ENCODE assay signal across 9 cellular contexts in genomic region chr1:24149854-24150227, GRCh38. TPM values are rescaled to one million over a fixed set of nuclear protein-coding genes. Genes with fewer than 3 reads are reported as not detected.
DNase-seq lines count a peak whose midpoint lies in the region; TF ChIP-seq lines count a peak whose summit lies in the region.
"Had no signal": no experiment of that assay in that cellular context is flagged by ENCODE, and none has a peak within 500 bp of the region (broad histone marks: within the 10 kb centered on the region; RNA-seq: fewer than 3 reads in every experiment).

No MANE protein-coding gene starts in this region.

- no peaks in the 10 kb centered on the region for H3K9me3 ChIP-seq in SJCRH30 (replicated peaks)
- H3K9me3 ChIP-seq in sigmoid colon = no peaks in the 10 kb centered on the region

- H3K4me3 ChIP-seq in fibroblast of the aortic adventitia (ENCODE audit: low read depth, low read length) (peak overlapping the region; percentile 19), SJCRH30 (no peak overlapping the region), sigmoid colon (no peak overlapping the region)

- H3K27me3 Mint-ChIP-seq in activated CD4-positive, alpha-beta T cell treated with anti-CD3 and anti-CD28 coated beads, Interleukin-2, amount 10 ng/mL, durations not matched to agents 24 days and 14 days = peaks cover 35% of the 10 kb centered on the region

- TF ChIP-seq EP300 in sigmoid colon (IDR thresholded peaks at IDR 0.05) = no peak

- intact Hi-C loops in activated CD4-positive, alpha-beta T cell treated with anti-CD3 and anti-CD28 coated beads, Interleukin-2, amount 10 ng/mL, durations not matched to agents 24 days and 14 days (cut with micrococcal nuclease) = loop anchor here (1.0 to 2.0 kb wide), 4 partner anchors 43 to 485 kb away; no protein-coding TSS in a partner anchor
- intact Hi-C loops in posterior vena cava (cut with DNase I) (no loop called here), sigmoid colon (cut with DNase I) (no loop called here)

- H3K27me3 ChIP-seq in SJCRH30 (peaks cover 15% of the 10 kb centered on the region), sigmoid colon (peaks cover 3 to 33% (median 3%) of the 10 kb centered on the region in 3 donors)

- peak overlapping the region; percentile 74 for H3K4me3 Mint-ChIP-seq in activated CD4-positive, alpha-beta T cell treated with anti-CD3 and anti-CD28 coated beads, Interleukin-2, amount 10 ng/mL, durations not matched to agents 24 days and 14 days

- peaks cover 15% of the 10 kb centered on the region for H3K4me1 Mint-ChIP-seq in activated CD4-positive, alpha-beta T cell treated with anti-CD3 and anti-CD28 coated beads, Interleukin-2, amount 10 ng/mL, durations not matched to agents 24 days and 14 days

- no peaks in the 10 kb centered on the region for H3K9me3 Mint-ChIP-seq in activated CD4-positive, alpha-beta T cell treated with anti-CD3 and anti-CD28 coated beads, Interleukin-2, amount 10 ng/mL, durations not matched to agents 24 days and 14 days

- WGBS in sigmoid colon, 2 donors = 18 to 69% methylated on average over 6 of the region's 6 CpGs

- no peaks in the 10 kb centered on the region for H3K4me1 ChIP-seq in SJCRH30
- peaks cover 0 to 10% (median 7%) of the 10 kb centered on the region in 4 donors for H3K4me1 ChIP-seq in sigmoid colon

- H3K36me3 ChIP-seq in SJCRH30 (no peaks in the 10 kb centered on the region), sigmoid colon (no peaks in the 10 kb centered on the region)

- no peak for TF ChIP-seq POLR2A in sigmoid colon (IDR thresholded peaks at IDR 0.05)

- DNase-seq in HT1080 (ENCODE audit: low read depth) (peak; percentile 81), fibroblast of the aortic adventitia (ENCODE audit: low read depth) (peak; percentile 81), posterior vena cava (ENCODE audit: low spot score) (no peak), KG1 (lab: John Stamatoyannopoulos, UW) (no peak), SJCRH30 (no peak), sigmoid colon (no peak)
- DNase-seq in activated CD4-positive, alpha-beta T cell treated with anti-CD3 and anti-CD28 coated beads, Interleukin-2, amount 10 ng/mL, durations not matched to agents 24 days and 14 days = peak; percentile 63
- peak; percentile 71 for DNase-seq in stimulated activated CD4-positive, alpha-beta T cell treated with anti-CD3 and anti-CD28 coated beads, Interleukin-1b, Interleukin-23, amount 100 ng/mL, for 48 hours

- TF ChIP-seq CTCF in fibroblast of the aortic adventitia (IDR thresholded peaks at IDR 0.05; ENCODE audit: insufficient read depth, low read length) = no peak
- TF ChIP-seq CTCF in sigmoid colon (IDR thresholded peaks at IDR 0.05) = no peak

- H3K27ac ChIP-seq in SJCRH30 (no peak overlapping the region), sigmoid colon (no peak overlapping the region)
- H3K27ac ChIP-seq: HL-60 had no signal

- no peak overlapping the region for H3K27ac Mint-ChIP-seq in activated CD4-positive, alpha-beta T cell treated with anti-CD3 and anti-CD28 coated beads, Interleukin-2, amount 10 ng/mL, durations not matched to agents 24 days and 14 days

- H3K36me3 Mint-ChIP-seq in activated CD4-positive, alpha-beta T cell treated with anti-CD3 and anti-CD28 coated beads, Interleukin-2, amount 10 ng/mL, durations not matched to agents 24 days and 14 days (ENCODE audit: low read depth) = no peaks in the 10 kb centered on the region

RNA-seq across cellular contexts. Expression of gene IL22RA1, which starts 6.9 kb away (rescaled TPM):
- 0.33 and 0.64 TPM in 2 replicates for total RNA-seq in HT1080 (2014; rRNA removed; shearing (Covaris generic))
- polyA plus RNA-seq in HT1080 (2015; cell fraction: cytosol; rRNA removed) = 0.14 and 0.26 TPM in 2 replicates
- polyA plus RNA-seq in HT1080 (2015; cell fraction: nucleus; rRNA removed) = 0.25 and 0.46 TPM in 2 replicates
- total RNA-seq in activated CD4-positive, alpha-beta T cell treated with anti-CD3 and anti-CD28 coated beads, Interleukin-2, amount 10 ng/mL, durations not matched to agents 24 days and 14 days = not detected in 2 replicates
- total RNA-seq in fibroblast of the aortic adventitia (ENCODE audit: low replicate concordance) = 0.09 TPM in 1 of 2 replicates, not detected in the other
- under 1 TPM in 1 of 2 donors, not detected in 1; 0.10 TPM for total RNA-seq in posterior vena cava
- total RNA-seq in SJCRH30 (2014; rRNA removed; shearing (Covaris generic)) = not detected in 2 replicates
- under 1 TPM in 2 of 4 donors, not detected in 2; 0.16 to 0.36 TPM for total RNA-seq in sigmoid colon
- 10 to 100 TPM in 2 of 3 donors, 1 to 10 TPM in 1; 7.2 to 18.5 (median 11.8) TPM for polyA plus RNA-seq in sigmoid colon

RNA-seq across cellular contexts. Expression of gene IFNLR1, which starts 37.2 kb away (rescaled TPM):
- not detected in 2 replicates for total RNA-seq in HT1080 (2014; rRNA removed; shearing (Covaris generic))
- polyA plus RNA-seq in HT1080 (2015; cell fraction: cytosol; rRNA removed) = not detected in 2 replicates
- not detected in 2 replicates for polyA plus RNA-seq in HT1080 (2015; cell fraction: nucleus; rRNA removed)
- 5.3 and 5.6 TPM in 2 replicates for total RNA-seq in activated CD4-positive, alpha-beta T cell treated with anti-CD3 and anti-CD28 coated beads, Interleukin-2, amount 10 ng/mL, durations not matched to agents 24 days and 14 days
- total RNA-seq in fibroblast of the aortic adventitia (ENCODE audit: low replicate concordance) = 0.36 TPM in 1 of 2 replicates, not detected in the other
- under 1 TPM; 0.43 to 0.51 TPM for total RNA-seq in posterior vena cava
- total RNA-seq in SJCRH30 (2014; rRNA removed; shearing (Covaris generic)) = not detected in 2 replicates
- 1 to 10 TPM in 1 of 4 donors, under 1 TPM in 1, not detected in 2; 0.28 to 1.4 TPM for total RNA-seq in sigmoid colon
- polyA plus RNA-seq in sigmoid colon = 1 to 10 TPM; 4.2 to 8.7 (median 6.7) TPM

RNA-seq across cellular contexts. Expression of gene MYOM3, which starts 37.9 kb away (rescaled TPM):
- 0.97 and 1.5 TPM in 2 replicates for total RNA-seq in HT1080 (2014; rRNA removed; shearing (Covaris generic))
- 2.8 TPM in 2 replicates for polyA plus RNA-seq in HT1080 (2015; cell fraction: cytosol; rRNA removed)
- 3.0 and 3.3 TPM in 2 replicates for polyA plus RNA-seq in HT1080 (2015; cell fraction: nucleus; rRNA removed)
- not detected in 2 replicates for total RNA-seq in activated CD4-positive, alpha-beta T cell treated with anti-CD3 and anti-CD28 coated beads, Interleukin-2, amount 10 ng/mL, durations not matched to agents 24 days and 14 days
- under 0.01 TPM in 1 of 2 replicates, not detected in the other for total RNA-seq in fibroblast of the aortic adventitia (ENCODE audit: low replicate concordance)
- total RNA-seq in posterior vena cava = 1 to 10 TPM in 1 of 2 donors, under 1 TPM in 1; 0.83 to 1.2 TPM
- 0.03 TPM in 1 of 2 replicates, not detected in the other for total RNA-seq in SJCRH30 (2014; rRNA removed; shearing (Covaris generic))
- under 1 TPM in 2 of 4 donors, not detected in 2; under 0.01 TPM for total RNA-seq in sigmoid colon
- 1 to 10 TPM; 3.0 to 3.7 (median 3.1) TPM for polyA plus RNA-seq in sigmoid colon

Comparison
In these comparisons a context has a peak if more than half of its experiments do, and no peak if none do; other contexts are left out.
1. DNase-seq: peak in HT1080 (single experiment), activated CD4-positive, alpha-beta T cell treated with anti-CD3 and anti-CD28 coated beads, Interleukin-2, amount 10 ng/mL, durations not matched to agents 24 days and 14 days (single experiment), fibroblast of the aortic adventitia (single experiment) and stimulated activated CD4-positive, alpha-beta T cell treated with anti-CD3 and anti-CD28 coated beads, Interleukin-1b, Interleukin-23, amount 100 ng/mL, for 48 hours (single experiment); none in posterior vena cava (single experiment), KG1 (single experiment), SJCRH30 (0 of 2) and sigmoid colon (single experiment).